In the genomic region with DNA sequence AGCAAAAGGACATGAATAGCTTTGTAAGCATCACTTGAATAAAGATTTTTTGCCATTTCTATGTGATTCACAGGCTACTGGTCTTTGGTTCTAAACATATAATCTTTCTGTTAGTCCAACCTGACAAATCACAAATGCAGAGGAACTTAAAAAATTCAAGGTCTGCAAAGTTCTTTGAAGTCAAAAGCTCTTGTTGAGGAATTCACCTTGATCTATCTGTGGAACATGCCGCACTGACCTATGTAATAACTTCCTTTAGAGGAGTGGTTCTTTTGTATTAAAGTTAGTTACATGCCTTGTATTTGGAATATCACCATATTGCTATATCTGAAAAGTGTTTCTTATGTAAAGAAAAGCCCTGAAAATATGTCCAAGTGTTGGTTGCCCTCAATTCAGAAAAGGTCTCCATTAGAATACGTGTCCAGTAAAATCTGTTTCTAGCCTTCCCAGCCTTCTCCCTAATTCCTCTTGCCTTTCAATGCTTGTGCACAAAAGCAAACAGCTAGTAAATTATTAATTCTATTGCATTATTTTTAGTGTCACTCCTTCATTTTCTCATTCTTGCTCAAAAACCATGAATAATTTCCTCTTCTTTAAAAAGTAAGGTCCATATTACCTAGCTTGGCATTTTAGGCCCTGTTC, we compare ENCODE assay signal across 1 cellular context.
TF ChIP-seq lines count a peak whose summit lies in the region.

No MANE protein-coding gene starts in this region.

TF ChIP-seq in HepG2, 621 proteins besides CTCF, POLR2A, EP300 and RAD21 (continued from another document):
- TF ChIP-seq PTBP1 (IDR thresholded peaks at IDR 0.05; ENCODE audit: low read depth, low read length, poor library complexity, severe bottlenecking) (no peak), NR2F6 (IDR thresholded peaks at IDR 0.05) (peak; percentile 14; the same call in 1 of the 2 replicates), NR2F6 (CRISPR knock-in tag; IDR thresholded peaks at IDR 0.05) (peak; percentile 10; the same call in 1 of the 2 replicates), FOXJ3 (CRISPR knock-in tag; IDR thresholded peaks at IDR 0.05; ENCODE audit: borderline replicate concordance) (peak; percentile 30; the same call in 1 of the 2 replicates), ZNF790 (CRISPR knock-in tag; IDR thresholded peaks at IDR 0.05; ENCODE audit: borderline replicate concordance) (no peak), CHCHD3 (CRISPR knock-in tag; IDR thresholded peaks at IDR 0.05) (no peak), BCL6 (CRISPR knock-in tag; IDR thresholded peaks at IDR 0.05) (peak; percentile 60), NFYC (CRISPR knock-in tag; IDR thresholded peaks at IDR 0.05) (no peak), ISL2 (CRISPR knock-in tag; IDR thresholded peaks at IDR 0.05) (peak; percentile 38; the same call in 1 of the 2 replicates), PHF8 (CRISPR knock-in tag; IDR thresholded peaks at IDR 0.05) (no peak), CREM (IDR thresholded peaks at IDR 0.05) (peak; percentile 71), CREM (CRISPR knock-in tag; IDR thresholded peaks at IDR 0.05) (no peak), MEF2D (CRISPR knock-in tag; IDR thresholded peaks at IDR 0.05) (no peak), FOXO1 (CRISPR knock-in tag; IDR thresholded peaks at IDR 0.05) (no peak), SIX4 (CRISPR knock-in tag; IDR thresholded peaks at IDR 0.05) (no peak), ZNF264 (CRISPR knock-in tag; IDR thresholded peaks at IDR 0.05) (no peak), FOXA3 (CRISPR knock-in tag; IDR thresholded peaks at IDR 0.05) (peak; percentile 41), NONO (IDR thresholded peaks at IDR 0.05) (no peak), NONO (CRISPR knock-in tag; conservative IDR thresholded peaks at IDR 0.05) (no peak), EED (CRISPR knock-in tag; IDR thresholded peaks at IDR 0.05) (no peak), ASH2L (IDR thresholded peaks at IDR 0.05; ENCODE audit: insufficient read length, low read depth, low read length) (peak; percentile 94), ZNF761 (CRISPR knock-in tag; conservative IDR thresholded peaks at IDR 0.05) (no peak), GABPA (IDR thresholded peaks at IDR 0.05; ENCODE audit: low read depth, low read length) (no peak), GABPA (CRISPR knock-in tag; IDR thresholded peaks at IDR 0.05; ENCODE audit: low read depth) (no peak), GATAD2A (CRISPR knock-in tag; IDR thresholded peaks at IDR 0.05) (peak; percentile 53; the same call in 1 of the 2 replicates), MEIS2 (CRISPR knock-in tag; IDR thresholded peaks at IDR 0.05) (no peak), EHMT2 (IDR thresholded peaks at IDR 0.05; ENCODE audit: borderline replicate concordance, low read depth, low read length) (peak; percentile 14; the same call in 1 of the 2 replicates), ZNF124 (CRISPR knock-in tag; IDR thresholded peaks at IDR 0.05) (no peak), CCAR2 (optimal IDR thresholded peaks at IDR 0.05; ENCODE audit: low read depth, low read length) (no peak), RXRA (CRISPR knock-in tag; IDR thresholded peaks at IDR 0.05) (no peak), NCOA2 (CRISPR knock-in tag; IDR thresholded peaks at IDR 0.05) (peak; percentile 87), TOPORS (CRISPR knock-in tag; IDR thresholded peaks at IDR 0.05) (no peak)
- TF ChIP-seq, protein P1, sequence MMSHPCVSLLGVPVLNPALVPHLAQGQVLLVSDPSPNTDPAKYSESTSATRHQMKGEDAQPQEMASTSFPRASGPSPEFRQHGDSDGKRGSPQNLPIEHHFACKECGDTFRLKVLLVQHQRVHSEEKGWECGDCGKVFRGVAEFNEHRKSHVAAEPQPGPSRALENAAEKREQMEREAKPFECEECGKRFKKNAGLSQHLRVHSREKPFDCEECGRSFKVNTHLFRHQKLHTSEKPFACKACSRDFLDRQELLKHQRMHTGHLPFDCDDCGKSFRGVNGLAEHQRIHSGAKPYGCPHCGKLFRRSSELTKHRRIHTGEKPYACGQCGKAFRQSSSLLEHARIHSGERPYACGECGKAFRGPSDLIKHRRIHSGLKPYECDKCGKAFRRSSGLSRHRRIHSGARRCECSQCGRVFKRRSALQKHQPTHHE (CRISPR knock-in tag; IDR thresholded peaks at IDR 0.05; ENCODE audit: borderline replicate concordance): no peak
- TF ChIP-seq, protein P2, sequence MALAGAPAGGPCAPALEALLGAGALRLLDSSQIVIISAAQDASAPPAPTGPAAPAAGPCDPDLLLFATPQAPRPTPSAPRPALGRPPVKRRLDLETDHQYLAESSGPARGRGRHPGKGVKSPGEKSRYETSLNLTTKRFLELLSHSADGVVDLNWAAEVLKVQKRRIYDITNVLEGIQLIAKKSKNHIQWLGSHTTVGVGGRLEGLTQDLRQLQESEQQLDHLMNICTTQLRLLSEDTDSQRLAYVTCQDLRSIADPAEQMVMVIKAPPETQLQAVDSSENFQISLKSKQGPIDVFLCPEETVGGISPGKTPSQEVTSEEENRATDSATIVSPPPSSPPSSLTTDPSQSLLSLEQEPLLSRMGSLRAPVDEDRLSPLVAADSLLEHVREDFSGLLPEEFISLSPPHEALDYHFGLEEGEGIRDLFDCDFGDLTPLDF (CRISPR knock-in tag; IDR thresholded peaks at IDR 0.05): no peak
- TF ChIP-seq, protein P3, sequence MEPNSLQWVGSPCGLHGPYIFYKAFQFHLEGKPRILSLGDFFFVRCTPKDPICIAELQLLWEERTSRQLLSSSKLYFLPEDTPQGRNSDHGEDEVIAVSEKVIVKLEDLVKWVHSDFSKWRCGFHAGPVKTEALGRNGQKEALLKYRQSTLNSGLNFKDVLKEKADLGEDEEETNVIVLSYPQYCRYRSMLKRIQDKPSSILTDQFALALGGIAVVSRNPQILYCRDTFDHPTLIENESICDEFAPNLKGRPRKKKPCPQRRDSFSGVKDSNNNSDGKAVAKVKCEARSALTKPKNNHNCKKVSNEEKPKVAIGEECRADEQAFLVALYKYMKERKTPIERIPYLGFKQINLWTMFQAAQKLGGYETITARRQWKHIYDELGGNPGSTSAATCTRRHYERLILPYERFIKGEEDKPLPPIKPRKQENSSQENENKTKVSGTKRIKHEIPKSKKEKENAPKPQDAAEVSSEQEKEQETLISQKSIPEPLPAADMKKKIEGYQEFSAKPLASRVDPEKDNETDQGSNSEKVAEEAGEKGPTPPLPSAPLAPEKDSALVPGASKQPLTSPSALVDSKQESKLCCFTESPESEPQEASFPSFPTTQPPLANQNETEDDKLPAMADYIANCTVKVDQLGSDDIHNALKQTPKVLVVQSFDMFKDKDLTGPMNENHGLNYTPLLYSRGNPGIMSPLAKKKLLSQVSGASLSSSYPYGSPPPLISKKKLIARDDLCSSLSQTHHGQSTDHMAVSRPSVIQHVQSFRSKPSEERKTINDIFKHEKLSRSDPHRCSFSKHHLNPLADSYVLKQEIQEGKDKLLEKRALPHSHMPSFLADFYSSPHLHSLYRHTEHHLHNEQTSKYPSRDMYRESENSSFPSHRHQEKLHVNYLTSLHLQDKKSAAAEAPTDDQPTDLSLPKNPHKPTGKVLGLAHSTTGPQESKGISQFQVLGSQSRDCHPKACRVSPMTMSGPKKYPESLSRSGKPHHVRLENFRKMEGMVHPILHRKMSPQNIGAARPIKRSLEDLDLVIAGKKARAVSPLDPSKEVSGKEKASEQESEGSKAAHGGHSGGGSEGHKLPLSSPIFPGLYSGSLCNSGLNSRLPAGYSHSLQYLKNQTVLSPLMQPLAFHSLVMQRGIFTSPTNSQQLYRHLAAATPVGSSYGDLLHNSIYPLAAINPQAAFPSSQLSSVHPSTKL (CRISPR knock-in tag; IDR thresholded peaks at IDR 0.05): peak; percentile 60; the same call in 1 of the 2 replicates
- TF ChIP-seq, protein P4, sequence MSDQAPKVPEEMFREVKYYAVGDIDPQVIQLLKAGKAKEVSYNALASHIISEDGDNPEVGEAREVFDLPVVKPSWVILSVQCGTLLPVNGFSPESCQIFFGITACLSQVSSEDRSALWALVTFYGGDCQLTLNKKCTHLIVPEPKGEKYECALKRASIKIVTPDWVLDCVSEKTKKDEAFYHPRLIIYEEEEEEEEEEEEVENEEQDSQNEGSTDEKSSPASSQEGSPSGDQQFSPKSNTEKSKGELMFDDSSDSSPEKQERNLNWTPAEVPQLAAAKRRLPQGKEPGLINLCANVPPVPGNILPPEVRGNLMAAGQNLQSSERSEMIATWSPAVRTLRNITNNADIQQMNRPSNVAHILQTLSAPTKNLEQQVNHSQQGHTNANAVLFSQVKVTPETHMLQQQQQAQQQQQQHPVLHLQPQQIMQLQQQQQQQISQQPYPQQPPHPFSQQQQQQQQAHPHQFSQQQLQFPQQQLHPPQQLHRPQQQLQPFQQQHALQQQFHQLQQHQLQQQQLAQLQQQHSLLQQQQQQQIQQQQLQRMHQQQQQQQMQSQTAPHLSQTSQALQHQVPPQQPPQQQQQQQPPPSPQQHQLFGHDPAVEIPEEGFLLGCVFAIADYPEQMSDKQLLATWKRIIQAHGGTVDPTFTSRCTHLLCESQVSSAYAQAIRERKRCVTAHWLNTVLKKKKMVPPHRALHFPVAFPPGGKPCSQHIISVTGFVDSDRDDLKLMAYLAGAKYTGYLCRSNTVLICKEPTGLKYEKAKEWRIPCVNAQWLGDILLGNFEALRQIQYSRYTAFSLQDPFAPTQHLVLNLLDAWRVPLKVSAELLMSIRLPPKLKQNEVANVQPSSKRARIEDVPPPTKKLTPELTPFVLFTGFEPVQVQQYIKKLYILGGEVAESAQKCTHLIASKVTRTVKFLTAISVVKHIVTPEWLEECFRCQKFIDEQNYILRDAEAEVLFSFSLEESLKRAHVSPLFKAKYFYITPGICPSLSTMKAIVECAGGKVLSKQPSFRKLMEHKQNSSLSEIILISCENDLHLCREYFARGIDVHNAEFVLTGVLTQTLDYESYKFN (CRISPR knock-in tag; conservative IDR thresholded peaks at IDR 0.05): peak; percentile 65
- TF ChIP-seq, protein P5, sequence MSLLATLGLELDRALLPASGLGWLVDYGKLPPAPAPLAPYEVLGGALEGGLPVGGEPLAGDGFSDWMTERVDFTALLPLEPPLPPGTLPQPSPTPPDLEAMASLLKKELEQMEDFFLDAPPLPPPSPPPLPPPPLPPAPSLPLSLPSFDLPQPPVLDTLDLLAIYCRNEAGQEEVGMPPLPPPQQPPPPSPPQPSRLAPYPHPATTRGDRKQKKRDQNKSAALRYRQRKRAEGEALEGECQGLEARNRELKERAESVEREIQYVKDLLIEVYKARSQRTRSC (CRISPR knock-in tag; IDR thresholded peaks at IDR 0.05; ENCODE audit: low read depth): no peak
- TF ChIP-seq, protein P6, sequence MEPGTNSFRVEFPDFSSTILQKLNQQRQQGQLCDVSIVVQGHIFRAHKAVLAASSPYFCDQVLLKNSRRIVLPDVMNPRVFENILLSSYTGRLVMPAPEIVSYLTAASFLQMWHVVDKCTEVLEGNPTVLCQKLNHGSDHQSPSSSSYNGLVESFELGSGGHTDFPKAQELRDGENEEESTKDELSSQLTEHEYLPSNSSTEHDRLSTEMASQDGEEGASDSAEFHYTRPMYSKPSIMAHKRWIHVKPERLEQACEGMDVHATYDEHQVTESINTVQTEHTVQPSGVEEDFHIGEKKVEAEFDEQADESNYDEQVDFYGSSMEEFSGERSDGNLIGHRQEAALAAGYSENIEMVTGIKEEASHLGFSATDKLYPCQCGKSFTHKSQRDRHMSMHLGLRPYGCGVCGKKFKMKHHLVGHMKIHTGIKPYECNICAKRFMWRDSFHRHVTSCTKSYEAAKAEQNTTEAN (CRISPR knock-in tag; conservative IDR thresholded peaks at IDR 0.05): peak; percentile 38
